ENCODE assay signal across 23 cellular contexts in the genomic region with DNA sequence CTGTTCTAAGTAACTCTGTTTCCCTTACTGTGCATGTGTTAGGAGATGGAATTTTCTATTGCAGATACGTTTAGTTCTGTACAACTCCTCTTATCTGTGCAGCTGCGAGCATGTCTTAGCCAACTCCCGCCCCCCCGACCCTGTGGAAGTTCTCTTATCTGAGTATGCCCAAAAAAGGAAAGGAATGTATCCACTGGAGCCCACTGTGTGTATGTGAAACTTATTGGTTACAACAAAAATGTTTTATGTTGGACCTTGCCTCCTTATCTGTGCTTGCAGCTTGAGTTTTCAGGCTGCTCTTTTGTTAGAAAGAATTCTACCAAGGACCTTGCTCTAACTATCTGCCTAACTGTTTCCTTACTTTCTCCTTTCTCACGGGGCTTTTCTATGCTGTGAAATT. TPM values are rescaled to one million over a fixed set of nuclear protein-coding genes. Genes with fewer than 3 reads are reported as not detected.
DNase-seq lines count a peak whose midpoint lies in the region; ATAC-seq, FAIRE-seq and TF ChIP-seq lines count a peak whose summit lies in the region.
"Had no signal": no experiment of that assay in that cellular context is flagged by ENCODE, and none has a peak within 500 bp of the region (broad histone marks: within the 10 kb centered on the region; RNA-seq: fewer than 3 reads in every experiment).

No MANE protein-coding gene starts in this region.

- H3K36me3 ChIP-seq in HUES6 (ENCODE audit: control insufficient read depth, insufficient read depth, low read length): no peaks in the 10 kb centered on the region
- no peaks in the 10 kb centered on the region for H3K36me3 ChIP-seq in K562 (ENCODE audit: control insufficient read depth, insufficient read depth, low read length)
- no peaks in the 10 kb centered on the region for H3K36me3 ChIP-seq in left ventricle myocardium inferior
- no peaks in the 10 kb centered on the region for H3K36me3 ChIP-seq in neuronal stem cell (replicated peaks in 1 of 2; ENCODE audit: control insufficient read depth in 2 of 2, insufficient read depth in 2 of 2, low read length in 2 of 2)
- H3K36me3 ChIP-seq in lower lobe of right lung: no peaks in the 10 kb centered on the region
- H3K36me3 ChIP-seq: left lung, tibial artery had no signal

- 0% methylated on average over 3 of the region's 5 CpGs for WGBS in K562 (ENCODE audit: insufficient coverage, low coverage, missing lambda C conversion rate)
- no CpG with 5 or more reads among the region's 5 CpGs for WGBS in neuronal stem cell (ENCODE audit: extremely low coverage in 2 of 2, insufficient read length in 2 of 2, insufficient replicate concordance in 1 of 2), 2 donors

- POLR2A ChIA-PET in K562 (lab: Yijun Ruan, JAX): interaction anchor here (0.7 kb wide), 1 partner anchor 52 kb away, joined by 3 read pairs; no protein-coding TSS in a partner anchor

- no peaks in the 10 kb centered on the region for H3K79me1 ChIP-seq in neuronal stem cell (ENCODE audit: low read depth, low read length)

- intact Hi-C loops in K562 (cut with micrococcal nuclease): no loop called here
- intact Hi-C loops in left ventricle myocardium inferior (cut with micrococcal nuclease): no loop called here
- intact Hi-C loops in lower lobe of right lung (cut with DNase I): no loop called here

- no peak for TF ChIP-seq CTCF in K562 (IDR thresholded peaks at IDR 0.05 in 2 of 3, conservative IDR thresholded peaks at IDR 0.05 in 1 of 3; ENCODE audit: insufficient read depth in 2 of 3, low read depth in 1 of 3, low read length in 3 of 3)
- TF ChIP-seq CTCF in left ventricle myocardium inferior (IDR thresholded peaks at IDR 0.05; ENCODE audit: borderline replicate concordance): no peak
- TF ChIP-seq CTCF in lower lobe of right lung (IDR thresholded peaks at IDR 0.05): no peak

- H3K4ac ChIP-seq in neuronal stem cell (ENCODE audit: low read length): no peak overlapping the region

- no peak overlapping the region for H3K4me3 ChIP-seq in HUES6 (ENCODE audit: low read depth, low read length)
- no peak overlapping the region for H3K4me3 ChIP-seq in K562
- no peak overlapping the region for H3K4me3 ChIP-seq in left ventricle myocardium inferior
- no peak overlapping the region for H3K4me3 ChIP-seq in neuronal stem cell (ENCODE audit: low read length in 2 of 2)
- H3K4me3 ChIP-seq in lower lobe of right lung: no peak overlapping the region
- H3K4me3 ChIP-seq: GM12878, left lung, tibial artery had no signal

- H4K8ac ChIP-seq in neuronal stem cell (ENCODE audit: low read depth, low read length): no peak overlapping the region

- no peaks in the 10 kb centered on the region for H3K79me2 ChIP-seq in K562 (ENCODE audit: control insufficient read depth, insufficient read depth, low read length)

- H2AFZ ChIP-seq in K562 (ENCODE audit: low read depth, low read length) (no peak overlapping the region), neuronal stem cell (ENCODE audit: low read length) (peak overlapping the region; percentile 60)

- no peak overlapping the region for H2AK5ac ChIP-seq in neuronal stem cell (ENCODE audit: low read depth, low read length)

- no peak overlapping the region for H2BK12ac ChIP-seq in neuronal stem cell (ENCODE audit: low read length)

- ATAC-seq in K562: no peak
- ATAC-seq in activated CD4-positive, CD25-positive, alpha-beta regulatory T cell treated with anti-CD3 and anti-CD28 coated beads, Interleukin-2, amount 50 U/mL, for 24 hours: no peak
- ATAC-seq in lower lobe of right lung: no peak
- no peak for ATAC-seq in GM19467 (IDR thresholded peaks at IDR 0.05; ENCODE audit: unreplicated experiment)
- ATAC-seq in GM19395 (IDR thresholded peaks at IDR 0.05; ENCODE audit: unreplicated experiment): no peak
- ATAC-seq: GM12878; left lung; stimulated activated naive B cell treated with anti-CD40 and anti-IgM and Interleukin-4, amounts not matched to agents 10 μg/mL and 1 μg/mL and 100 μg/mL, for 72 hours had no signal

- H3K9ac ChIP-seq in HUES6 (ENCODE audit: low read length) (peak overlapping the region; percentile 38), K562 (ENCODE audit: insufficient read depth in 1 of 2, low read depth in 2 of 2, low read length in 2 of 2) (no peak overlapping the region), neuronal stem cell (ENCODE audit: low read depth, low read length, poor library complexity) (no peak overlapping the region)

- in situ Hi-C loops in K562 (cut with MboI): no loop called here

- no peak for TF ChIP-seq RAD21 in K562 (CRISPR knock-in tag; conservative IDR thresholded peaks at IDR 0.05 in 1 of 2, IDR thresholded peaks at IDR 0.05 in 1 of 2)

- TF ChIP-seq POLR2A in K562 (conservative IDR thresholded peaks at IDR 0.05): no peak

- no peak overlapping the region for H4K91ac ChIP-seq in neuronal stem cell (ENCODE audit: low read depth, low read length, poor library complexity)

- H3K27ac ChIP-seq in HUES6 (ENCODE audit: low read depth, low read length): no peak overlapping the region; the same call in 1 of the 2 replicates
- no peak overlapping the region for H3K27ac ChIP-seq in K562 (ENCODE audit: extremely low read depth, low read depth, low read length)
- H3K27ac ChIP-seq in left ventricle myocardium inferior (replicated peaks): no peak overlapping the region
- peak overlapping the region; percentile 13 for H3K27ac ChIP-seq in neuronal stem cell (replicated peaks; ENCODE audit: low read length)
- H3K27ac ChIP-seq in lower lobe of right lung: no peak overlapping the region
- H3K27ac ChIP-seq: left lung, tibial artery had no signal

- no peak for TF ChIP-seq EP300 in K562 (IDR thresholded peaks at IDR 0.05; ENCODE audit: low read length)

- H3K27me3 ChIP-seq in HUES6 (ENCODE audit: control insufficient read depth, insufficient read depth, low read length) (no peaks in the 10 kb centered on the region), K562 (ENCODE audit: control insufficient read depth in 2 of 2, insufficient read depth in 2 of 2, low read length in 2 of 2) (no peaks in the 10 kb centered on the region), left ventricle myocardium inferior (ENCODE audit: low read depth) (no peaks in the 10 kb centered on the region), neuronal stem cell (ENCODE audit: control insufficient read depth in 3 of 3, insufficient read depth in 3 of 3, low read depth in 1 of 3, low read length in 3 of 3) (no peaks in the 10 kb centered on the region), lower lobe of right lung (ENCODE audit: low read depth) (no peaks in the 10 kb centered on the region)
- H3K27me3 ChIP-seq: left lung, tibial artery had no signal

- no peak overlapping the region for H3K4me2 ChIP-seq in K562 (ENCODE audit: insufficient read depth, low read length)
- no peak overlapping the region for H3K4me2 ChIP-seq in neuronal stem cell (ENCODE audit: insufficient read depth, low read length, poor library complexity, severe bottlenecking)

- peaks cover 6% of the 10 kb centered on the region; the same call in 1 of the 2 replicates for H3K4me1 ChIP-seq in HUES6 (ENCODE audit: control insufficient read depth, insufficient read depth, low read length)
- H3K4me1 ChIP-seq in K562 (replicated peaks in 1 of 2; ENCODE audit: control insufficient read depth in 2 of 2, insufficient read depth in 2 of 2, low read length in 2 of 2): no peaks in the 10 kb centered on the region
- H3K4me1 ChIP-seq in left ventricle myocardium inferior: no peaks in the 10 kb centered on the region
- peaks cover 0 to 7% of the 10 kb centered on the region in 2 donors for H3K4me1 ChIP-seq in neuronal stem cell (ENCODE audit: control insufficient read depth in 2 of 2, insufficient read depth in 1 of 2, low read depth in 1 of 2, low read length in 2 of 2)
- H3K4me1 ChIP-seq in lower lobe of right lung: no peaks in the 10 kb centered on the region
- H3K4me1 ChIP-seq: left lung, tibial artery had no signal

- H3K14ac ChIP-seq in neuronal stem cell (ENCODE audit: low read length): no peak overlapping the region

- no peak overlapping the region for H3K23ac ChIP-seq in neuronal stem cell (ENCODE audit: low read depth, low read length, poor library complexity)

- H2BK15ac ChIP-seq in neuronal stem cell (ENCODE audit: low read length): no peak overlapping the region

- no peaks in the 10 kb centered on the region for H3K9me3 ChIP-seq in HUES6 (ENCODE audit: control insufficient read depth, insufficient read depth, low read depth, low read length)
- H3K9me3 ChIP-seq in K562 (replicated peaks; ENCODE audit: control insufficient read depth, insufficient read depth, low read depth, low read length): no peaks in the 10 kb centered on the region
- no peaks in the 10 kb centered on the region for H3K9me3 ChIP-seq in left ventricle myocardium inferior (replicated peaks)
- H3K9me3 ChIP-seq in neuronal stem cell (replicated peaks in 1 of 2; ENCODE audit: control insufficient read depth in 2 of 2, insufficient read depth in 1 of 2, low read depth in 1 of 2, low read length in 2 of 2): no peaks in the 10 kb centered on the region
- H3K9me3 ChIP-seq in lower lobe of right lung: no peaks in the 10 kb centered on the region
- H3K9me3 ChIP-seq: left lung, tibial artery had no signal

- no peak overlapping the region for H2BK5ac ChIP-seq in neuronal stem cell (ENCODE audit: low read length)

- no peaks in the 10 kb centered on the region for H3K9me1 ChIP-seq in K562 (ENCODE audit: control insufficient read depth, insufficient read depth, low read length)

- DNase-seq in K562 (ENCODE audit: extremely low read depth in 1 of 4, low spot score in 3 of 4): peak in 2 of 4 experiments; percentile 4 to 51
- peak; percentile 14 for DNase-seq in left ventricle myocardium inferior
- no peak for DNase-seq in neuronal stem cell (ENCODE audit: low spot score)
- no peak for DNase-seq in lower lobe of right lung
- DNase-seq: activated CD4-positive, alpha-beta T cell treated with anti-CD3 and anti-CD28 coated beads for 4 hours; caudate nucleus; effector CD8-positive, alpha-beta T cell; foreskin fibroblast; GDM1; left lung; naive B cell; NCI-H1930; NCI-H524; stimulated activated naive B cell treated with anti-CD40 and anti-IgM and Interleukin-4, amounts not matched to agents 10 μg/mL and 1 μg/mL and 100 μg/mL, for 72 hours; tibial artery had no signal

- CTCF ChIA-PET in K562 (lab: Yijun Ruan, JAX; ENCODE audit: low intra/inter-chr PET ratio): no interaction called here

- H3K18ac ChIP-seq in neuronal stem cell (ENCODE audit: low read length): no peak overlapping the region

- no TSS peak for BruUV-seq in K562 (replicated peaks; lab: Mats Ljungman, UMichigan)

- no peak overlapping the region for H2BK120ac ChIP-seq in neuronal stem cell (ENCODE audit: low read depth, low read length)

- H4K20me1 ChIP-seq in K562 (replicated peaks; ENCODE audit: control insufficient read depth, insufficient read depth, low read length): no peaks in the 10 kb centered on the region

- FAIRE-seq in K562 (lab: Jason Lieb, UNC): no peak
- FAIRE-seq: D721Med, GM12878 had no signal

RNA-seq across cellular contexts. Expression of gene DCAF8L2, which starts 24.2 kb away (rescaled TPM):
- not detected in 2 replicates for total RNA-seq in K562 (2011; cell fraction: chromatin; rRNA removed; ENCODE audit: low replicate concordance)
- not detected in 2 replicates for total RNA-seq in K562 (2011; cell fraction: nucleolus; rRNA removed)
- total RNA-seq in K562 (2011; cell fraction: nucleoplasm; rRNA removed): not detected in 2 replicates
- not detected in 2 replicates for total RNA-seq in K562 (2014; rRNA removed)
- not detected in 2 replicates for total RNA-seq in K562 (2014; rRNA removed; fragmentation: Illumina TruSeq; extraction: Trizol)
- total RNA-seq in K562 (2015; rRNA removed; fragmentation: Illumina TruSeq; extraction: Trizol): not detected in 2 replicates
- total RNA-seq in K562 (2021): not detected in 2 replicates
- not detected in 2 replicates for polyA plus RNA-seq in K562 (2011; rRNA removed)
- polyA plus RNA-seq in K562 (2011; cell fraction: cytosol; rRNA removed): 0.04 TPM in 1 of 2 replicates, not detected in the other
- polyA plus RNA-seq in K562 (2011; cell fraction: nucleus; rRNA removed): not detected in 2 replicates
- polyA plus RNA-seq in K562 (2012): 0.04 TPM in 1 of 2 replicates, not detected in the other
- not detected in 2 replicates for polyA plus RNA-seq in K562 (2014; fragmentation: Illumina TruSeq; extraction: Trizol)
- not detected for polyA plus RNA-seq in K562 (2014; fragmentation: Nextera tagmentation; extraction: Ambion mirVana)
- polyA plus RNA-seq in K562 (2014; rRNA removed): not detected in 2 replicates
- polyA minus RNA-seq in K562 (2011; rRNA and poly(A)+ RNA removed): not detected in 2 replicates
- not detected in 2 replicates for polyA minus RNA-seq in K562 (2011; cell fraction: cytosol; rRNA and poly(A)+ RNA removed)
- polyA minus RNA-seq in K562 (2011; cell fraction: nucleus; rRNA and poly(A)+ RNA removed): not detected in 2 replicates
- not detected for total RNA-seq in left ventricle myocardium inferior
- polyA plus RNA-seq in neuronal stem cell (2013, experiment 1 of 2): not detected
- polyA plus RNA-seq in neuronal stem cell (2013, experiment 2 of 2): not detected
- not detected for total RNA-seq in lower lobe of right lung
- total RNA-seq: GM12878; left lung; posterior vena cava; T-helper 2 cell treated with Interferon-gamma antibody and Interleukin-4, amounts not matched to agents 100 ng/mL and 5 ng/mL, for 36 hours had no signal
- polyA plus RNA-seq: GM12878 had no signal
